Comparison of ENCODE assay signal across 28 cellular contexts in the genomic region with DNA sequence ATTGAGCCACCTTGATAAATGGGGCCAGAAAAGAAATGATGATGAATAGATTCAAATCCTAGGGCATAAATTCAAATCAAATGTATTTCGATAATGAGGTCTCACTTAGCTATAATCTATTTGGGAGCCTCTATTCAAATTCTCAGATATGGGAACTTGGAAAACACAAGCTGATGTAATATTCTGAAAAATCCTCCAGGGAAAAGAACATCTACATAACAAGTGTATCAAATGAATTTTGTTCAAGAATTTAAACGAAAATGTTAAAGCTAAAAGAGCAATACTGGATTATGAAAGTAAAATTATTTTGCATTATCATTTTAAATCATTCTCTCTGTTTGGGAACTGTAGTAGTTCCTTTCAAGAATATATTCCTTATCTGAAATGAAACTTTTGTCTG.
"Had no signal": no experiment of that assay in that cellular context is flagged by ENCODE, and none has a peak within 500 bp of the region (broad histone marks: within the 10 kb centered on the region; RNA-seq: fewer than 3 reads in every experiment).

No MANE protein-coding gene starts in this region.

- H3K4me1 ChIP-seq: foreskin keratinocyte, gastroesophageal sphincter, heart left ventricle, left lung, parathyroid adenoma, suprapubic skin, transverse colon, upper lobe of right lung, uterus had no signal

- DNase-seq: cortex of kidney; dorsolateral prefrontal cortex; effector CD4-positive, alpha-beta T cell; foreskin keratinocyte; heart left ventricle; kidney; left lung; mesenchymal stem cell; mucosa of descending colon; naive B cell; right lobe of liver; small intestine; stimulated activated CD4-positive, alpha-beta T cell treated with anti-CD3 and anti-CD28 coated beads, Interleukin-15, amount 100 ng/mL, for 24 hours; stimulated activated CD4-positive, alpha-beta T cell treated with anti-CD3 and anti-CD28 coated beads, Interleukin-2, amount 100 ng/mL, for 48 hours; stimulated activated naive B cell treated with anti-CD40 and anti-IgM and Interleukin-4, amounts not matched to agents 10 μg/mL and 1 μg/mL and 100 μg/mL, for 72 hours; transverse colon; upper lobe of right lung; uterus had no signal

- H3K27ac Mint-ChIP-seq: mesothelial cell of epicardium; naive B cell; natural killer cell treated with Interleukin-12 subunit alpha and Interleukin-12 subunit beta and Interleukin-15 and Interleukin-18, amount 100 ng/mL, for 72 hours; progenitor cell of endocrine pancreas; stimulated activated naive B cell treated with anti-CD40 and anti-IgM and Interleukin-4, amounts not matched to agents 10 μg/mL and 1 μg/mL and 100 μg/mL, for 72 hours; stimulated activated naive CD8-positive, alpha-beta T cell treated with anti-CD3 and anti-CD28 coated beads, Interleukin-15, Interleukin-2, amounts not matched to agents 100 ng/mL and 50 ng/mL, for 24 hours had no signal

- ATAC-seq: foreskin keratinocyte; gastroesophageal sphincter; heart left ventricle; left lung; mucosa of descending colon; natural killer cell treated with Interleukin-12 subunit alpha and Interleukin-12 subunit beta and Interleukin-15 and Interleukin-18, amount 100 ng/mL, for 72 hours; right lobe of liver; stimulated activated naive B cell treated with anti-CD40 and anti-IgM and Interleukin-4, amounts not matched to agents 10 μg/mL and 1 μg/mL and 100 μg/mL, for 72 hours; upper lobe of right lung had no signal

- H3K4me3 ChIP-seq: dorsolateral prefrontal cortex, gastroesophageal sphincter, heart left ventricle, hepatocyte, left lung, mucosa of descending colon, right lobe of liver, suprapubic skin, transverse colon, upper lobe of right lung, uterus had no signal

- H3K36me3 ChIP-seq: gastroesophageal sphincter, heart left ventricle, left lung, neutrophil, right lobe of liver, suprapubic skin, transverse colon, upper lobe of right lung, uterus had no signal

- H3K9me3 Mint-ChIP-seq: mesothelial cell of epicardium; naive B cell; natural killer cell treated with Interleukin-12 subunit alpha and Interleukin-12 subunit beta and Interleukin-15 and Interleukin-18, amount 100 ng/mL, for 72 hours; neural crest cell; stimulated activated naive B cell treated with anti-CD40 and anti-IgM and Interleukin-4, amounts not matched to agents 10 μg/mL and 1 μg/mL and 100 μg/mL, for 72 hours; stimulated activated naive CD8-positive, alpha-beta T cell treated with anti-CD3 and anti-CD28 coated beads, Interleukin-15, Interleukin-2, amounts not matched to agents 100 ng/mL and 50 ng/mL, for 24 hours had no signal

- H3K4me3 Mint-ChIP-seq: mesothelial cell of epicardium; naive B cell; natural killer cell treated with Interleukin-12 subunit alpha and Interleukin-12 subunit beta and Interleukin-15 and Interleukin-18, amount 100 ng/mL, for 72 hours; neural crest cell; stimulated activated naive B cell treated with anti-CD40 and anti-IgM and Interleukin-4, amounts not matched to agents 10 μg/mL and 1 μg/mL and 100 μg/mL, for 72 hours; stimulated activated naive CD8-positive, alpha-beta T cell treated with anti-CD3 and anti-CD28 coated beads, Interleukin-15, Interleukin-2, amounts not matched to agents 100 ng/mL and 50 ng/mL, for 24 hours had no signal

- H3K9ac ChIP-seq: parathyroid adenoma had no signal

- H3K27me3 ChIP-seq: dorsolateral prefrontal cortex, foreskin keratinocyte, gastroesophageal sphincter, heart left ventricle, hepatocyte, left lung, neutrophil, right lobe of liver, suprapubic skin, transverse colon, upper lobe of right lung, uterus had no signal

- H3K4me1 Mint-ChIP-seq: mesothelial cell of epicardium; naive B cell; neural crest cell; stimulated activated naive B cell treated with anti-CD40 and anti-IgM and Interleukin-4, amounts not matched to agents 10 μg/mL and 1 μg/mL and 100 μg/mL, for 72 hours had no signal

- H3K27me3 Mint-ChIP-seq: naive B cell; progenitor cell of endocrine pancreas; stimulated activated naive B cell treated with anti-CD40 and anti-IgM and Interleukin-4, amounts not matched to agents 10 μg/mL and 1 μg/mL and 100 μg/mL, for 72 hours; stimulated activated naive CD8-positive, alpha-beta T cell treated with anti-CD3 and anti-CD28 coated beads, Interleukin-15, Interleukin-2, amounts not matched to agents 100 ng/mL and 50 ng/mL, for 24 hours had no signal

- H3K9me3 ChIP-seq: gastroesophageal sphincter, heart left ventricle, left lung, mucosa of descending colon, neutrophil, right lobe of liver, suprapubic skin, transverse colon, upper lobe of right lung, uterus had no signal

- H3K36me3 Mint-ChIP-seq: mesothelial cell of epicardium; naive B cell; natural killer cell treated with Interleukin-12 subunit alpha and Interleukin-12 subunit beta and Interleukin-15 and Interleukin-18, amount 100 ng/mL, for 72 hours; stimulated activated naive B cell treated with anti-CD40 and anti-IgM and Interleukin-4, amounts not matched to agents 10 μg/mL and 1 μg/mL and 100 μg/mL, for 72 hours had no signal
